Comparison of ENCODE assay signal across 9 cellular contexts in genomic region chr5:59037453-59038168, GRCh38.
DNase-seq lines count a peak whose midpoint lies in the region; ATAC-seq, FAIRE-seq and TF ChIP-seq lines count a peak whose summit lies in the region.
"Had no signal": no experiment of that assay in that cellular context is flagged by ENCODE, and none has a peak within 500 bp of the region (broad histone marks: within the 10 kb centered on the region; RNA-seq: fewer than 3 reads in every experiment).

No MANE protein-coding gene starts in this region.

- peak overlapping the region in 2 of 3 experiments; percentile 15 to 77; a peak in 1 of 6 replicates for H3K4me3 ChIP-seq in HepG2 (replicated peaks in 1 of 3; ENCODE audit: insufficient read depth in 1 of 3, low read depth in 2 of 3, low read length in 3 of 3)
- no peak overlapping the region for H3K4me3 ChIP-seq in right lobe of liver
- H3K4me3 ChIP-seq in adipocyte (ENCODE audit: low read length): peak overlapping the region; percentile 92
- H3K4me3 ChIP-seq in upper lobe of right lung: peak overlapping the region; percentile 78

- TF ChIP-seq EP300 in HepG2 (IDR thresholded peaks at IDR 0.05; ENCODE audit: low read depth in 2 of 2, low read length in 2 of 2): no peak
- no peak for TF ChIP-seq EP300 in HepG2 (CRISPR knock-in tag; IDR thresholded peaks at IDR 0.05; ENCODE audit: borderline replicate concordance)

- TF ChIP-seq POLR2A in HepG2 (IDR thresholded peaks at IDR 0.05; ENCODE audit: insufficient read depth in 1 of 2, low read depth in 2 of 2, low read length in 2 of 2): no peak
- TF ChIP-seq POLR2A in right lobe of liver (IDR thresholded peaks at IDR 0.05): no peak

- H3K36me3 Mint-ChIP-seq in mesothelial cell of epicardium: no peaks in the 10 kb centered on the region

- no peaks in the 10 kb centered on the region for H3K27me3 Mint-ChIP-seq in mesothelial cell of epicardium (ENCODE audit: low read depth)

- in situ Hi-C loops in HepG2 (cut with HindIII; ENCODE audit: extremely low pct_ligation_motif_present, low pct_unique_long_range_greater_than_20kb): loop anchor here (10.0 kb wide), 1 partner anchor 127 kb away; no protein-coding TSS in a partner anchor
- in situ Hi-C loops in ACHN (cut with HindIII; ENCODE audit: low pct_ligation_motif_present, low pct_unique_long_range_greater_than_20kb, low sequenced_read_pairs): no loop called here

- peak overlapping the region; percentile 77 for H3K4me2 ChIP-seq in HepG2 (ENCODE audit: low read depth, low read length)

- H3K4me1 ChIP-seq in HepG2 (ENCODE audit: insufficient read depth, low read length) (peaks cover 60% of the 10 kb centered on the region), right lobe of liver (peaks cover 0 to 11% (median 0%) of the 10 kb centered on the region in 4 donors), adipocyte (ENCODE audit: control insufficient read depth, insufficient read depth, low read length) (peaks cover 56% of the 10 kb centered on the region), upper lobe of right lung (peaks cover 20% of the 10 kb centered on the region)

- peak overlapping the region; percentile 6 for H3K27ac ChIP-seq in HepG2 (ENCODE audit: extremely low read length, insufficient read depth, low read length)
- no peak overlapping the region for H3K27ac ChIP-seq in right lobe of liver
- H3K27ac ChIP-seq in upper lobe of right lung: peak overlapping the region; percentile 85

- H3K9me3 ChIP-seq in HepG2 (ENCODE audit: low read length): no peaks in the 10 kb centered on the region
- H3K9me3 ChIP-seq in right lobe of liver: no peaks in the 10 kb centered on the region
- H3K9me3 ChIP-seq in adipocyte (ENCODE audit: control insufficient read depth, low read length): no peaks in the 10 kb centered on the region
- no peaks in the 10 kb centered on the region for H3K9me3 ChIP-seq in upper lobe of right lung

- DNase-seq in HepG2 (ENCODE audit: low spot score) (no peak), right lobe of liver (no peak), adipocyte (ENCODE audit: low read depth) (no peak), mesothelial cell of epicardium (ENCODE audit: low spot score in 2 of 2, unreplicated experiment in 2 of 2) (no peak), upper lobe of right lung (no peak), left colon (no peak), ACHN (no peak)
- DNase-seq: NCI-H1105 had no signal

- no TSS peak for BruUV-seq in HepG2 (replicated peaks; lab: Mats Ljungman, UMichigan)

- TF ChIP-seq RAD21 in HepG2 (CRISPR knock-in tag; IDR thresholded peaks at IDR 0.05): no peak

- WGBS in HepG2 (ENCODE audit: low lambda C conversion rate): 40% methylated on average over 5 of the region's 5 CpGs
- WGBS in right lobe of liver (ENCODE audit: insufficient coverage, low coverage, low lambda C conversion rate, missing lambda C conversion rate): 56% methylated on average over 5 of the region's 5 CpGs

- no peaks in the 10 kb centered on the region for H3K9me3 Mint-ChIP-seq in mesothelial cell of epicardium

- peaks cover 50% of the 10 kb centered on the region for H3K4me1 Mint-ChIP-seq in mesothelial cell of epicardium

- peak overlapping the region; percentile 61 for H3K9ac ChIP-seq in HepG2 (ENCODE audit: insufficient read depth, low read depth, low read length)
- no peak overlapping the region for H3K9ac ChIP-seq in adipocyte (ENCODE audit: low read length)

- H2AFZ ChIP-seq in HepG2 (ENCODE audit: low read length): no peak overlapping the region

- no peaks in the 10 kb centered on the region; the same call in 1 of the 2 replicates for H4K20me1 ChIP-seq in HepG2 (ENCODE audit: insufficient read depth, low read length)

- peaks cover 3% of the 10 kb centered on the region for H3K79me2 ChIP-seq in HepG2 (ENCODE audit: insufficient read depth, low read length)

- CTCF ChIA-PET in HepG2 (lab: Yijun Ruan, JAX; ENCODE audit: low intra/inter-chr PET ratio, low total read pairs): no interaction called here

- no peak for TF ChIP-seq CTCF in HepG2 (CRISPR knock-in tag; IDR thresholded peaks at IDR 0.05)
- TF ChIP-seq CTCF in right lobe of liver (IDR thresholded peaks at IDR 0.05): no peak
- TF ChIP-seq CTCF in mesothelial cell of epicardium (IDR thresholded peaks at IDR 0.05; ENCODE audit: unreplicated experiment): no peak
- no peak for TF ChIP-seq CTCF in upper lobe of right lung (IDR thresholded peaks at IDR 0.05)

- peak overlapping the region; percentile 55 for H3K27ac Mint-ChIP-seq in mesothelial cell of epicardium

- peak overlapping the region; percentile 96 for H3K4me3 Mint-ChIP-seq in mesothelial cell of epicardium

- POLR2A ChIA-PET in HepG2 (lab: Yijun Ruan, JAX): no interaction called here

- intact Hi-C loops in HepG2 (cut with micrococcal nuclease; ENCODE audit: unreplicated experiment) (no loop called here), right lobe of liver (cut with DNase I) (no loop called here), upper lobe of right lung (cut with DNase I) (loop anchor here (10.0 kb wide), 1 partner anchor 137 kb away; no protein-coding TSS in a partner anchor), left colon (cut with DNase I, micrococcal nuclease) (loop anchor here in 1 of 2 donors (10.0 kb wide), 2 partner anchors 87 to 137 kb away; no protein-coding TSS in a partner anchor)

- no peaks in the 10 kb centered on the region for H3K36me3 ChIP-seq in HepG2 (replicated peaks in 1 of 2; ENCODE audit: control insufficient read depth in 1 of 2, insufficient read depth in 2 of 2, low read length in 2 of 2)
- no peaks in the 10 kb centered on the region for H3K36me3 ChIP-seq in right lobe of liver
- H3K36me3 ChIP-seq in adipocyte (ENCODE audit: control insufficient read depth, insufficient read depth, low read length, severe bottlenecking): no peaks in the 10 kb centered on the region
- no peaks in the 10 kb centered on the region for H3K36me3 ChIP-seq in upper lobe of right lung

- FAIRE-seq in HepG2 (lab: Jason Lieb, UNC): no peak

- peaks cover 0 to 13% of the 10 kb centered on the region in 2 experiments; a peak in 1 of 5 replicates for H3K27me3 ChIP-seq in HepG2 (ENCODE audit: control insufficient read depth in 1 of 2, insufficient read depth in 2 of 2, low read length in 2 of 2)
- no peaks in the 10 kb centered on the region for H3K27me3 ChIP-seq in right lobe of liver
- no peaks in the 10 kb centered on the region for H3K27me3 ChIP-seq in adipocyte (replicated peaks; ENCODE audit: control insufficient read depth, insufficient read depth, low read length)
- no peaks in the 10 kb centered on the region for H3K27me3 ChIP-seq in upper lobe of right lung

- ATAC-seq in HepG2 (no peak), right lobe of liver (no peak), upper lobe of right lung (no peak), GM19351 (IDR thresholded peaks at IDR 0.05; ENCODE audit: unreplicated experiment) (no peak), left colon (no peak)

TF ChIP-seq in HepG2, 621 proteins besides CTCF, POLR2A, EP300 and RAD21:
- TF ChIP-seq NCOA5 (CRISPR knock-in tag; IDR thresholded peaks at IDR 0.05) (no peak), ZNF563 (CRISPR knock-in tag; IDR thresholded peaks at IDR 0.05) (no peak), ELF4 (CRISPR knock-in tag; IDR thresholded peaks at IDR 0.05; ENCODE audit: borderline replicate concordance) (0 out of 2 replicates have a peak, but pooled peaks have one; percentile 57)

Comparison
In these comparisons a context has a peak if more than half of its experiments do, and no peak if none do; other contexts are left out.
1. H3K27ac ChIP-seq: peak in HepG2 (single experiment) and upper lobe of right lung (single experiment); none in right lobe of liver (0 of 3).
2. H3K4me3 ChIP-seq: peak in HepG2 (2 of 3), adipocyte (single experiment) and upper lobe of right lung (single experiment); none in right lobe of liver (0 of 3).